Comparison of ENCODE assay signal across 12 cellular contexts in the genomic region with DNA sequence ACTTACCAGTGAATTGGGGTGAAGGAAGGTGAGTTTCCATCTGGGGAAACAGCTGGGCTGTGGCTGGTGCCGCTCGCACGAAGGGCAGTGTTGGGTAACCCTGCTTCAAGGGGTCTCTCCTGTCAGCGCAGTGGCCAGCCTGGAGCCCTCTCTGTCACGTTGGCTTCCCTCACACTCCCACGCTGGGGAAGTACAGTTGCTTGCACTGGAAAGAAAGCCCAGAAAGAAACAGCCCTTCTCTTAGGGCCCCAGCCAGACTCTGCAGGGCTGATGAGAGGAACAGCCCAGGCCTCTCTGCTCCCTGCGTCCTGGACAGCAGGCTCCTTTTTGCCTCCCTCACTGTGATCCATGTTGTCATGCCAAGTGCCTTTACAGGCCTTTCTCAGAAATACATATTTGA. TPM values are rescaled to one million over a fixed set of nuclear protein-coding genes. Genes with fewer than 3 reads are reported as not detected.
A peak's percentile ranks its signal among the peaks of the same experiment; 100 is the strongest.
DNase-seq lines count a peak whose midpoint lies in the region; ATAC-seq and TF ChIP-seq lines count a peak whose summit lies in the region.
"Had no signal": no experiment of that assay in that cellular context is flagged by ENCODE, and none has a peak within 500 bp of the region (broad histone marks: within the 10 kb centered on the region; RNA-seq: fewer than 3 reads in every experiment).

No MANE protein-coding gene starts in this region.

- no peaks in the 10 kb centered on the region for H3K9me3 ChIP-seq in HUES64 (ENCODE audit: insufficient read depth, low read depth, low read length)
- no peaks in the 10 kb centered on the region for H3K9me3 ChIP-seq in left ventricle myocardium inferior (replicated peaks)
- H3K9me3 ChIP-seq in skeletal muscle tissue (ENCODE audit: control insufficient read depth in 3 of 3, low read length in 3 of 3), result no peaks in the 10 kb centered on the region

- H3K27me3 ChIP-seq in HUES64 (ENCODE audit: insufficient read depth, low read length), result no peaks in the 10 kb centered on the region
- H3K27me3 ChIP-seq in left ventricle myocardium inferior (ENCODE audit: low read depth), result no peaks in the 10 kb centered on the region
- H3K27me3 ChIP-seq in skeletal muscle tissue (ENCODE audit: control insufficient read depth in 3 of 3, insufficient read depth in 3 of 3, low read length in 3 of 3), result no peaks in the 10 kb centered on the region

- H3K4me3 ChIP-seq in HUES64 (ENCODE audit: low read length) (no peak overlapping the region), left ventricle myocardium inferior (no peak overlapping the region), skeletal muscle tissue (ENCODE audit: low read length in 3 of 3) (no peak overlapping the region)

- peaks cover 6% of the 10 kb centered on the region for H3K4me1 Mint-ChIP-seq in activated naive CD8-positive, alpha-beta T cell treated with anti-CD3 and anti-CD28 coated beads for 36 hours

- no peaks in the 10 kb centered on the region for H3K27me3 Mint-ChIP-seq in activated naive CD8-positive, alpha-beta T cell treated with anti-CD3 and anti-CD28 coated beads for 36 hours
- H3K27me3 Mint-ChIP-seq: activated T-cell treated with anti-CD3 and anti-CD28 coated beads, Interleukin-2, amount 50 U/mL, for 24 hours; stimulated activated memory B cell treated with anti-CD40 and anti-IgM and Interleukin-4, amounts not matched to agents 10 μg/mL and 1 μg/mL and 100 μg/mL, for 72 hours had no signal

- DNase-seq in UCSD-AML1 (lab: John Stamatoyannopoulos, UW; ENCODE audit: unreplicated experiment) (peak; percentile 71), left ventricle myocardium inferior (peak; percentile 27), GM20000 (ENCODE audit: low spot score) (no peak)
- DNase-seq in activated naive CD8-positive, alpha-beta T cell treated with anti-CD3 and anti-CD28 coated beads for 36 hours, result no peak
- DNase-seq: activated CD4-positive, alpha-beta T cell treated with anti-CD3 and anti-CD28 coated beads for 1 hour; activated T-cell treated with anti-CD3 and anti-CD28 coated beads, Interleukin-2, amount 50 U/mL, for 24 hours; NCI-H510A had no signal

- no peak for ATAC-seq in HG02938 (IDR thresholded peaks at IDR 0.05; ENCODE audit: unreplicated experiment)
- no peak for ATAC-seq in GM19351 (IDR thresholded peaks at IDR 0.05; ENCODE audit: unreplicated experiment)
- ATAC-seq: stimulated activated memory B cell treated with anti-CD40 and anti-IgM and Interleukin-4, amounts not matched to agents 10 μg/mL and 1 μg/mL and 100 μg/mL, for 72 hours had no signal

- H3K36me3 Mint-ChIP-seq in activated naive CD8-positive, alpha-beta T cell treated with anti-CD3 and anti-CD28 coated beads for 36 hours, result peaks cover 4% of the 10 kb centered on the region

- TF ChIP-seq CTCF in left ventricle myocardium inferior (IDR thresholded peaks at IDR 0.05; ENCODE audit: borderline replicate concordance), result no peak
- TF ChIP-seq CTCF in GM20000 (IDR thresholded peaks at IDR 0.05; ENCODE audit: extremely low read depth, missing control alignments), result no peak

- H3K27ac ChIP-seq in HUES64 (ENCODE audit: low read depth, low read length) (peak overlapping the region; percentile 45; the same call in 1 of the 2 replicates), left ventricle myocardium inferior (replicated peaks) (peak overlapping the region; percentile 89), skeletal muscle tissue (ENCODE audit: low read depth, low read length) (peak overlapping the region; percentile 80)

- H3K9me3 Mint-ChIP-seq in activated naive CD8-positive, alpha-beta T cell treated with anti-CD3 and anti-CD28 coated beads for 36 hours, result no peaks in the 10 kb centered on the region
- H3K9me3 Mint-ChIP-seq: activated T-cell treated with anti-CD3 and anti-CD28 coated beads, Interleukin-2, amount 50 U/mL, for 24 hours; stimulated activated memory B cell treated with anti-CD40 and anti-IgM and Interleukin-4, amounts not matched to agents 10 μg/mL and 1 μg/mL and 100 μg/mL, for 72 hours had no signal

- H3K36me3 ChIP-seq in HUES64 (ENCODE audit: insufficient read depth, low read length) (peaks cover 10% of the 10 kb centered on the region; the same call in 1 of the 2 replicates), left ventricle myocardium inferior (peaks cover 24% of the 10 kb centered on the region), skeletal muscle tissue (ENCODE audit: control insufficient read depth in 3 of 3, insufficient read depth in 3 of 3, low read length in 3 of 3) (peaks cover 0 to 10% (median 6%) of the 10 kb centered on the region in 3 donors)

- no peak overlapping the region for H3K4me3 Mint-ChIP-seq in activated naive CD8-positive, alpha-beta T cell treated with anti-CD3 and anti-CD28 coated beads for 36 hours
- H3K4me3 Mint-ChIP-seq: activated T-cell treated with anti-CD3 and anti-CD28 coated beads, Interleukin-2, amount 50 U/mL, for 24 hours; stimulated activated memory B cell treated with anti-CD40 and anti-IgM and Interleukin-4, amounts not matched to agents 10 μg/mL and 1 μg/mL and 100 μg/mL, for 72 hours had no signal

- intact Hi-C loops in left ventricle myocardium inferior (cut with micrococcal nuclease), result no loop called here

- no peak overlapping the region for H3K9ac ChIP-seq in HUES64 (ENCODE audit: low read depth, low read length)
- H3K9ac ChIP-seq in skeletal muscle tissue (ENCODE audit: low read depth in 1 of 3, low read length in 3 of 3), result peak overlapping the region in 1 of 3 donors; percentile 46

- H3K4me1 ChIP-seq in HUES64 (ENCODE audit: insufficient read depth, low read length) (no peaks in the 10 kb centered on the region), left ventricle myocardium inferior (peaks cover 69% of the 10 kb centered on the region), skeletal muscle tissue (ENCODE audit: control insufficient read depth in 3 of 3, insufficient read depth in 3 of 3, low read length in 3 of 3) (peaks cover 58 to 71% (median 64%) of the 10 kb centered on the region in 3 donors)

- H3K27ac Mint-ChIP-seq in activated naive CD8-positive, alpha-beta T cell treated with anti-CD3 and anti-CD28 coated beads for 36 hours, result no peak overlapping the region
- H3K27ac Mint-ChIP-seq: activated T-cell treated with anti-CD3 and anti-CD28 coated beads, Interleukin-2, amount 50 U/mL, for 24 hours; stimulated activated memory B cell treated with anti-CD40 and anti-IgM and Interleukin-4, amounts not matched to agents 10 μg/mL and 1 μg/mL and 100 μg/mL, for 72 hours had no signal

- 87% methylated on average over 7 of the region's 7 CpGs for WGBS in HUES64

RNA-seq across cellular contexts. Expression of gene TRIM8, which starts 40.3 kb away (rescaled TPM):
- polyA plus RNA-seq in HUES64 (2013, experiment 1 of 2), result 25.3 TPM
- polyA plus RNA-seq in HUES64 (2013, experiment 2 of 2), result 23.8 TPM
- total RNA-seq in left ventricle myocardium inferior (95.1 TPM), skeletal muscle tissue (44.4 TPM)
- 10 to 100 TPM; 40.4 to 41.8 TPM for total RNA-seq in activated naive CD8-positive, alpha-beta T cell treated with anti-CD3 and anti-CD28 coated beads for 36 hours

Comparison
In these comparisons a context has a peak if more than half of its experiments do, and no peak if none do; other contexts are left out.
1. DNase-seq: peak in UCSD-AML1 (single experiment) and left ventricle myocardium inferior (single experiment); none in GM20000 (single experiment) and activated naive CD8-positive, alpha-beta T cell treated with anti-CD3 and anti-CD28 coated beads for 36 hours (single experiment).
2. Peak in every context shown above with its lines, with median percentiles within 50 percentile points of each other: H3K27ac ChIP-seq.